1 cellular context compared by ENCODE assay signal in the genomic region with DNA sequence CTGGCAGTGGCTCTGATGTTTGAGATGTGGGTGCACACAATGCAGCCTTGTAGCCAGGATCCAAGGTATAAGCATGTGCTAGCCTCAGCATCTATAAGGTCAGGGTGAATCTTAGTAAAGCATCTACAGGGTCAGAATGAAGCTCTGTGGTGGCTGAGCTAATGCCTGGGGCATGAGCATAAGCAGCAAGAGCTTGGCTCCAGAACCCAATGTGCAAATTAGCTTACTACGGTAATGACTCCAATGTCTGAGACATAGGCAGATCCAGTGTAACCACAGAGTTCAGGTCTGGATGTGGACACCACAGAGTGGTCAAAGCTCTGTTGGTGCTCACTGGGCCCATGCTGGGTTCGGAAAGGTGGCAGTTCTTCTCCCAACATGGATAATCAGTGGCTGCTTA.
TF ChIP-seq lines count a peak whose summit lies in the region.

No MANE protein-coding gene starts in this region.

TF ChIP-seq in IMR-90, 13 proteins besides CTCF, POLR2A, EP300 and RAD21 (continued from another document):
- TF ChIP-seq, protein P1, sequence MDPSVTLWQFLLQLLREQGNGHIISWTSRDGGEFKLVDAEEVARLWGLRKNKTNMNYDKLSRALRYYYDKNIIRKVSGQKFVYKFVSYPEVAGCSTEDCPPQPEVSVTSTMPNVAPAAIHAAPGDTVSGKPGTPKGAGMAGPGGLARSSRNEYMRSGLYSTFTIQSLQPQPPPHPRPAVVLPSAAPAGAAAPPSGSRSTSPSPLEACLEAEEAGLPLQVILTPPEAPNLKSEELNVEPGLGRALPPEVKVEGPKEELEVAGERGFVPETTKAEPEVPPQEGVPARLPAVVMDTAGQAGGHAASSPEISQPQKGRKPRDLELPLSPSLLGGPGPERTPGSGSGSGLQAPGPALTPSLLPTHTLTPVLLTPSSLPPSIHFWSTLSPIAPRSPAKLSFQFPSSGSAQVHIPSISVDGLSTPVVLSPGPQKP (IDR thresholded peaks at IDR 0.05; ENCODE audit: borderline replicate concordance, low read depth, low read length) = no peak
- no peak for TF ChIP-seq CEBPB (IDR thresholded peaks at IDR 0.05; ENCODE audit: low read depth, low read length)
- TF ChIP-seq NFE2L2 (IDR thresholded peaks at IDR 0.05; ENCODE audit: low read depth, low read length) = no peak
- TF ChIP-seq MAZ (IDR thresholded peaks at IDR 0.05; ENCODE audit: borderline replicate concordance, low read depth, low read length) = no peak
- no peak for TF ChIP-seq RCOR1 (IDR thresholded peaks at IDR 0.05; ENCODE audit: insufficient replicate concordance, low read length)
- TF ChIP-seq SMC3 (IDR thresholded peaks at IDR 0.05; ENCODE audit: low read depth, low read length) = no peak
- no peak for TF ChIP-seq BHLHE40 (IDR thresholded peaks at IDR 0.05; ENCODE audit: low read depth, low read length)
- TF ChIP-seq RFX5 (IDR thresholded peaks at IDR 0.05; ENCODE audit: low read depth, low read length) = no peak
- TF ChIP-seq, protein P2, sequence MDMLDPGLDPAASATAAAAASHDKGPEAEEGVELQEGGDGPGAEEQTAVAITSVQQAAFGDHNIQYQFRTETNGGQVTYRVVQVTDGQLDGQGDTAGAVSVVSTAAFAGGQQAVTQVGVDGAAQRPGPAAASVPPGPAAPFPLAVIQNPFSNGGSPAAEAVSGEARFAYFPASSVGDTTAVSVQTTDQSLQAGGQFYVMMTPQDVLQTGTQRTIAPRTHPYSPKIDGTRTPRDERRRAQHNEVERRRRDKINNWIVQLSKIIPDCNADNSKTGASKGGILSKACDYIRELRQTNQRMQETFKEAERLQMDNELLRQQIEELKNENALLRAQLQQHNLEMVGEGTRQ (IDR thresholded peaks at IDR 0.05; ENCODE audit: low read depth, low read length) = no peak
